10 cellular contexts compared by ENCODE assay signal in the genomic region with DNA sequence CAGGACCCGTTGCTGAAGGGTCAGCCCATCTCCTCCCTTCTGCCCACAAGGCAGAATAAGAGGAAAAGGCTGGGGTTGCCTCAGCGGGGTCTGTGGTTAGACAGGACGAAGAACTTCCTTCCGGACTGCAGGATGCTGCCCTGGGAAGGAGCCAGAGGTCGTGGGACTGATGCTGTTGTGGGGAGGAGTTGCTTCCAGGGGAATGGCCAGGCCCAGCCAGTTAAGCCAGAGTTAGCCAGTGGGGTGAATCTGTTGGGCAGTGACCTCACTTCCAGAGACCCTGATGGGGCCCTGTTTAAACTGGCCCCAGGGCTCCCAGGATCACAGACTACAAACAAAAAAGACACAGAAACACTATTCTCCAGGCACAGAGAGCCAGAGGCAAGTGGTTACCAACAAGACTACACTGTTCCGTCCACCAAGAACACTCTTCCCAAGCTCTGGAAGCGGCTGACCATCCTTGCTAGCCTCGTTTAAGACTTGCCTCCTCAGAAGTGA. TPM values are rescaled to one million over a fixed set of nuclear protein-coding genes. Genes with fewer than 3 reads are reported as not detected.
DNase-seq lines count a peak whose midpoint lies in the region; ATAC-seq and TF ChIP-seq lines count a peak whose summit lies in the region.
"Had no signal": no experiment of that assay in that cellular context is flagged by ENCODE, and none has a peak within 500 bp of the region (broad histone marks: within the 10 kb centered on the region; RNA-seq: fewer than 3 reads in every experiment).

No MANE protein-coding gene starts in this region.

- no CpG with 5 or more reads among the region's 8 CpGs for WGBS in mesendoderm (ENCODE audit: extremely low coverage, insufficient coverage, low lambda C conversion rate)

- DNase-seq in AG10803 (ENCODE audit: low read depth) (peak; percentile 18), KBM-7 (peak; percentile 56), brain microvascular endothelial cell (peak; percentile 76), left lung (peak; percentile 61 to 81), SW 1271 (lab: John Stamatoyannopoulos, UW) (no peak), colonic mucosa (no peak), mesendoderm (no peak)
- DNase-seq: left colon, NCI-H2081 had no signal

- in situ Hi-C loops in KBM-7 (cut with MboI; ENCODE audit: low pct_unique_long_range_greater_than_20kb, low sequenced_read_pairs) (no loop called here), brain microvascular endothelial cell (cut with HindIII; ENCODE audit: low pct_ligation_motif_present, low sequenced_read_pairs) (no loop called here)

- H3K36me3 ChIP-seq in brain microvascular endothelial cell (replicated peaks) (no peaks in the 10 kb centered on the region), left lung (no peaks in the 10 kb centered on the region), colonic mucosa (no peaks in the 10 kb centered on the region), mesendoderm (ENCODE audit: control insufficient read depth, insufficient read depth, low read length) (no peaks in the 10 kb centered on the region)

- H3K4me1 ChIP-seq in left lung, result peaks cover 33 to 75% of the 10 kb centered on the region in 2 donors
- H3K4me1 ChIP-seq in colonic mucosa, result peaks cover 3% of the 10 kb centered on the region
- H3K4me1 ChIP-seq in mesendoderm (ENCODE audit: control insufficient read depth, low read depth, low read length), result no peaks in the 10 kb centered on the region

- no peak overlapping the region for H4K5ac ChIP-seq in mesendoderm (ENCODE audit: low read length)

- H2AK5ac ChIP-seq in mesendoderm (ENCODE audit: low read length), result no peak overlapping the region

- H3K79me1 ChIP-seq in mesendoderm (ENCODE audit: low read length), result no peaks in the 10 kb centered on the region

- no peak overlapping the region for H3K9ac ChIP-seq in colonic mucosa (ENCODE audit: low read depth in 2 of 2, low read length in 2 of 2)
- H3K9ac ChIP-seq in mesendoderm (ENCODE audit: low read length), result no peak overlapping the region

- H2BK120ac ChIP-seq in mesendoderm (ENCODE audit: low read depth, low read length), result no peak overlapping the region

- no peak overlapping the region for H2BK15ac ChIP-seq in mesendoderm (replicated peaks; ENCODE audit: low read depth)

- no peak overlapping the region for H3K56ac ChIP-seq in mesendoderm (ENCODE audit: low read length)

- no peak overlapping the region for H3K18ac ChIP-seq in mesendoderm (ENCODE audit: low read length)

- H3K4me3 ChIP-seq in AG10803 (ENCODE audit: low read length) (no peak overlapping the region), brain microvascular endothelial cell (ENCODE audit: low read depth, low read length) (no peak overlapping the region), left lung (no peak overlapping the region), colonic mucosa (no peak overlapping the region), mesendoderm (ENCODE audit: low read length) (no peak overlapping the region)

- no peak overlapping the region for H2BK5ac ChIP-seq in mesendoderm (ENCODE audit: low read length)

- H3K27me3 ChIP-seq in brain microvascular endothelial cell (replicated peaks) (no peaks in the 10 kb centered on the region), left lung (no peaks in the 10 kb centered on the region), colonic mucosa (no peaks in the 10 kb centered on the region), mesendoderm (ENCODE audit: insufficient read depth, low read length, poor library complexity) (no peaks in the 10 kb centered on the region)

- H4K8ac ChIP-seq in mesendoderm (ENCODE audit: low read depth, low read length), result no peak overlapping the region

- no peak overlapping the region for H3K4ac ChIP-seq in mesendoderm (ENCODE audit: low read depth, low read length)

- H3K27ac ChIP-seq in brain microvascular endothelial cell (peak overlapping the region; percentile 41), left lung (peak overlapping the region; percentile 33 to 67), colonic mucosa (no peak overlapping the region), mesendoderm (ENCODE audit: low read depth, low read length) (no peak overlapping the region)

- TF ChIP-seq CTCF in AG10803 (conservative IDR thresholded peaks at IDR 0.05; ENCODE audit: low read length), result no peak
- no peak for TF ChIP-seq CTCF in brain microvascular endothelial cell (IDR thresholded peaks at IDR 0.05; ENCODE audit: low read depth, low read length, missing control alignments)
- no peak for TF ChIP-seq CTCF in left lung (IDR thresholded peaks at IDR 0.05)
- TF ChIP-seq CTCF in colonic mucosa (IDR thresholded peaks at IDR 0.05), result no peak

- H3K9me3 ChIP-seq in left lung, result peaks cover 0 to 2% of the 10 kb centered on the region in 2 donors
- H3K9me3 ChIP-seq in colonic mucosa, result no peaks in the 10 kb centered on the region

- no peaks in the 10 kb centered on the region for H3K79me2 ChIP-seq in mesendoderm (ENCODE audit: control insufficient read depth, insufficient read depth, low read length)

- intact Hi-C loops in left lung (cut with DNase I), result no loop called here
- intact Hi-C loops in colonic mucosa (cut with DNase I), result no loop called here

- ATAC-seq in left lung (no peak), GM19395 (IDR thresholded peaks at IDR 0.05; ENCODE audit: unreplicated experiment) (no peak)
- ATAC-seq: left colon had no signal

- H3K4me2 ChIP-seq in mesendoderm (ENCODE audit: low read length), result no peak overlapping the region

- H3K23ac ChIP-seq in mesendoderm (ENCODE audit: low read length), result no peak overlapping the region

RNA-seq across cellular contexts. Expression of gene FAM229A, which starts 13.0 kb away (rescaled TPM):
- total RNA-seq in left lung (1 to 10 TPM; 4.4 to 5.7 TPM), colonic mucosa (1 to 10 TPM; 5.6 to 8.0 TPM)
- 1.8 TPM for polyA plus RNA-seq in mesendoderm (2013, experiment 1 of 2)
- polyA plus RNA-seq in mesendoderm (2013, experiment 2 of 2), result 1.6 TPM

RNA-seq across cellular contexts. Expression of gene TSSK3, which starts 13.1 kb away (rescaled TPM):
- 1 to 10 TPM; 1.8 TPM for total RNA-seq in left lung
- total RNA-seq in colonic mucosa, result under 1 TPM; 0.61 to 0.99 TPM
- polyA plus RNA-seq in mesendoderm (2013, experiment 1 of 2), result 0.42 TPM
- 0.22 TPM for polyA plus RNA-seq in mesendoderm (2013, experiment 2 of 2)

RNA-seq across cellular contexts. Expression of gene MARCKSL1, which starts 13.2 kb away (rescaled TPM):
- total RNA-seq in left lung, result 10 to 100 TPM; 33.1 to 58.3 TPM
- 100 to 1,000 TPM; 174 to 199 TPM for total RNA-seq in colonic mucosa
- 698 TPM for polyA plus RNA-seq in mesendoderm (2013, experiment 1 of 2)
- polyA plus RNA-seq in mesendoderm (2013, experiment 2 of 2), result 700 TPM

RNA-seq across cellular contexts. Expression of gene BSDC1, which starts 45.0 kb away (rescaled TPM):
- 10 to 100 TPM; 51.2 to 64.8 TPM for total RNA-seq in left lung
- total RNA-seq in colonic mucosa, result 10 to 100 TPM; 65.7 to 76.8 TPM
- 27.3 TPM for polyA plus RNA-seq in mesendoderm (2013, experiment 1 of 2)
- polyA plus RNA-seq in mesendoderm (2013, experiment 2 of 2), result 27.9 TPM

RNA-seq across cellular contexts. Expression of gene HDAC1, which starts 57.4 kb away (rescaled TPM):
- 10 to 100 TPM; 61.8 to 72.7 TPM for total RNA-seq in left lung
- 100 to 1,000 TPM; 226 to 291 TPM for total RNA-seq in colonic mucosa
- polyA plus RNA-seq in mesendoderm (2013, experiment 1 of 2), result 53.0 TPM
- 51.7 TPM for polyA plus RNA-seq in mesendoderm (2013, experiment 2 of 2)

Comparison
In these comparisons a context has a peak if more than half of its experiments do, and no peak if none do; other contexts are left out.
1. DNase-seq: peak in AG10803 (single experiment), KBM-7 (single experiment), brain microvascular endothelial cell (single experiment) and left lung (2 of 2); none in SW 1271 (0 of 2), colonic mucosa (single experiment) and mesendoderm (single experiment).
2. H3K27ac ChIP-seq: peak in brain microvascular endothelial cell (single experiment) and left lung (2 of 2); none in colonic mucosa (single experiment) and mesendoderm (single experiment).